ENCODE assay signal across 15 cellular contexts in genomic region chr6:52000064-52000463, GRCh38.
"Had no signal": no experiment of that assay in that cellular context is flagged by ENCODE, and none has a peak within 500 bp of the region (broad histone marks: within the 10 kb centered on the region; RNA-seq: fewer than 3 reads in every experiment).

No MANE protein-coding gene starts in this region.

- H3K27me3 ChIP-seq: ascending aorta, esophagus squamous epithelium, tibial nerve, uterus had no signal

- H3K4me3 ChIP-seq: ascending aorta, coronary artery, esophagus squamous epithelium, lower lobe of right lung, tibial nerve, uterus had no signal

- H3K9ac ChIP-seq: parathyroid adenoma had no signal

- H3K79me2 ChIP-seq: parathyroid adenoma had no signal

- H3K9me3 ChIP-seq: ascending aorta, esophagus squamous epithelium, lower lobe of right lung, tibial nerve, uterus had no signal

- H3K27ac ChIP-seq: ascending aorta, coronary artery, esophagus squamous epithelium, lower lobe of right lung, parathyroid adenoma, tibial nerve, uterus had no signal

- H3K4me1 ChIP-seq: ascending aorta, esophagus squamous epithelium, lower lobe of right lung, parathyroid adenoma, tibial nerve, uterus had no signal

- H3K36me3 ChIP-seq: ascending aorta, esophagus squamous epithelium, lower lobe of right lung, tibial nerve, uterus had no signal

- H2AFZ ChIP-seq: parathyroid adenoma had no signal

- DNase-seq: activated CD4-positive, alpha-beta T cell treated with anti-CD3 and anti-CD28 coated beads, Interleukin-2, amount 10 ng/mL, durations not matched to agents 24 days and 14 days; activated CD8-positive, alpha-beta memory T cell treated with anti-CD3 and anti-CD28 coated beads, Interleukin-2, amount 50 U/mL, for 4 hours; activated effector memory CD4-positive, alpha-beta T cell treated with Interleukin-2 at 50 U/mL for 16 hours; activated T-cell treated with anti-CD3 and anti-CD28 coated beads, Interleukin-2, amount 50 U/mL, for 48 hours; esophagus squamous epithelium; immature natural killer cell; left cardiac atrium; lower lobe of right lung; midbrain; T1000; uterus had no signal
